Comparison of ENCODE assay signal across 10 cellular contexts in genomic region chr1:66278260-66279046, GRCh38.
A peak's percentile ranks its signal among the peaks of the same experiment; 100 is the strongest.
DNase-seq lines count a peak whose midpoint lies in the region; ATAC-seq and TF ChIP-seq lines count a peak whose summit lies in the region.
"Had no signal": no experiment of that assay in that cellular context is flagged by ENCODE, and none has a peak within 500 bp of the region (broad histone marks: within the 10 kb centered on the region; RNA-seq: fewer than 3 reads in every experiment).

No MANE protein-coding gene starts in this region.

- H3K36me3 ChIP-seq in heart left ventricle: no peaks in the 10 kb centered on the region
- no peaks in the 10 kb centered on the region for H3K36me3 ChIP-seq in tibial artery
- H3K36me3 ChIP-seq in esophagus muscularis mucosa: no peaks in the 10 kb centered on the region
- H3K36me3 ChIP-seq: vagina had no signal

- intact Hi-C loops in heart left ventricle (cut with DNase I): loop anchor here in 1 of 10 donors (5.0 kb wide), 1 partner anchor 34 kb away; no protein-coding TSS in a partner anchor
- intact Hi-C loops in Right ventricle myocardium superior (cut with DNase I): no loop called here
- intact Hi-C loops in tibial artery (cut with DNase I; ENCODE audit: low total_unique reads): no loop called here
- intact Hi-C loops in esophagus muscularis mucosa (cut with DNase I): no loop called here

- peaks cover 0 to 81% (median 26%) of the 10 kb centered on the region in 12 donors for H3K4me1 ChIP-seq in heart left ventricle
- peaks cover 0 to 67% (median 49%) of the 10 kb centered on the region in 4 donors for H3K4me1 ChIP-seq in tibial artery
- peaks cover 22 to 47% (median 40%) of the 10 kb centered on the region in 4 donors for H3K4me1 ChIP-seq in esophagus muscularis mucosa

- H3K4me3 ChIP-seq in heart left ventricle (no peak overlapping the region), tibial artery (no peak overlapping the region), esophagus muscularis mucosa (no peak overlapping the region)
- H3K4me3 ChIP-seq: vagina had no signal

- peaks cover 39% of the 10 kb centered on the region for H3K4me1 Mint-ChIP-seq in endothelial cell (ENCODE audit: unreplicated experiment)

- H3K27ac ChIP-seq in heart left ventricle (peak overlapping the region in 8 of 12 donors; percentile 4 to 94 (median 50)), tibial artery (peak overlapping the region; percentile 30 to 54), esophagus muscularis mucosa (replicated peaks in 1 of 4) (no peak overlapping the region)
- H3K27ac ChIP-seq: vagina had no signal

- no peaks in the 10 kb centered on the region for H3K36me3 Mint-ChIP-seq in endothelial cell (ENCODE audit: low read depth, unreplicated experiment)

- no peak for ATAC-seq in heart left ventricle
- no peak for ATAC-seq in Right ventricle myocardium superior (ENCODE audit: poor library complexity)

- H3K9me3 ChIP-seq in heart left ventricle (no peaks in the 10 kb centered on the region), tibial artery (no peaks in the 10 kb centered on the region), esophagus muscularis mucosa (no peaks in the 10 kb centered on the region)
- H3K9me3 ChIP-seq: vagina had no signal

- no peak for TF ChIP-seq EP300 in esophagus muscularis mucosa (IDR thresholded peaks at IDR 0.05)

- H3K27ac Mint-ChIP-seq in endothelial cell (ENCODE audit: unreplicated experiment): peak overlapping the region; percentile 28
- H3K27ac Mint-ChIP-seq: progenitor cell of endocrine pancreas had no signal

- H3K9me3 Mint-ChIP-seq in endothelial cell (ENCODE audit: unreplicated experiment): no peaks in the 10 kb centered on the region

- H3K27me3 ChIP-seq in heart left ventricle: no peaks in the 10 kb centered on the region
- no peaks in the 10 kb centered on the region for H3K27me3 ChIP-seq in tibial artery
- H3K27me3 ChIP-seq in esophagus muscularis mucosa: no peaks in the 10 kb centered on the region
- H3K27me3 ChIP-seq: vagina had no signal

- no peak for TF ChIP-seq CTCF in heart left ventricle (IDR thresholded peaks at IDR 0.05)
- no peak for TF ChIP-seq CTCF in endothelial cell (IDR thresholded peaks at IDR 0.05; ENCODE audit: unreplicated experiment)
- no peak for TF ChIP-seq CTCF in tibial artery (IDR thresholded peaks at IDR 0.05)
- no peak for TF ChIP-seq CTCF in esophagus muscularis mucosa (IDR thresholded peaks at IDR 0.05)

- 61 to 72% (median 65%) methylated on average over 6 to 7 of the region's 7 CpGs for WGBS in heart left ventricle, 4 donors
- WGBS in esophagus muscularis mucosa: 66% methylated on average over 7 of the region's 7 CpGs

- no peak overlapping the region for H3K4me3 Mint-ChIP-seq in endothelial cell (ENCODE audit: unreplicated experiment)

- H3K27me3 Mint-ChIP-seq in endothelial cell (ENCODE audit: unreplicated experiment): peaks cover 4% of the 10 kb centered on the region

- TF ChIP-seq POLR2A in heart left ventricle (IDR thresholded peaks at IDR 0.05) (no peak), esophagus muscularis mucosa (IDR thresholded peaks at IDR 0.05; ENCODE audit: low read depth) (no peak)

- no peak for DNase-seq in heart left ventricle
- no peak for DNase-seq in Right ventricle myocardium superior
- peak; percentile 69 for DNase-seq in NCI-H2029 (lab: John Stamatoyannopoulos, UW)
- DNase-seq in endothelial cell (ENCODE audit: low spot score): no peak
- DNase-seq in tibial artery: no peak
- DNase-seq in NCI-H748 (lab: John Stamatoyannopoulos, UW; ENCODE audit: unreplicated experiment): no peak
- DNase-seq in mucosa of gallbladder (ENCODE audit: low spot score): no peak
- no peak for DNase-seq in esophagus muscularis mucosa (ENCODE audit: extremely low spot score)

Comparison
In these comparisons a context has a peak if more than half of its experiments do, and no peak if none do; other contexts are left out.
1. H3K27ac ChIP-seq: peak in heart left ventricle (8 of 12) and tibial artery (2 of 2); none in esophagus muscularis mucosa (0 of 4).